In the genomic region with DNA sequence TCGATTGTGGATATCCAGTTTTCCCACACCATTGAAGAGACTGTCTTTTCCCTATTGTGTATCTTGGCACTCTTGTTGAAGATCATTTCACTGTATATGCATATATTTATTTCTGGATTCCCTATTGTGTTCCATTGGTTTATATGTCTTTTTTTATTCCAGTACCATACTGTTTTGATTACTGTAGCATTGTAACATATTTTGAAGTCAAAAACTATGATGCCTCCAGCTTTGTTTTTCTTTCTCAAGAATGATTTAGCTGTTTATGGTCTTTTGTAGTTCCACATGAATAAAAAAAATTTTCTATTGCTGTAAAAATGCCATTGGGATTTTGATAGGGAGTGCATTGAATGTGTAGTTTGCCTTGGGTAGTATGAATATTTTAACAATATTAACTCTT, we compare ENCODE assay signal across 1 cellular context.
TF ChIP-seq lines count a peak whose summit lies in the region.

No MANE protein-coding gene starts in this region.

TF ChIP-seq in HCT116, 20 proteins besides CTCF, POLR2A, EP300 and RAD21 (continued from another document):
- TF ChIP-seq, protein P1, sequence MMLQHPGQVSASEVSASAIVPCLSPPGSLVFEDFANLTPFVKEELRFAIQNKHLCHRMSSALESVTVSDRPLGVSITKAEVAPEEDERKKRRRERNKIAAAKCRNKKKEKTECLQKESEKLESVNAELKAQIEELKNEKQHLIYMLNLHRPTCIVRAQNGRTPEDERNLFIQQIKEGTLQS (IDR thresholded peaks at IDR 0.05), result no peak
